In the genomic region with DNA sequence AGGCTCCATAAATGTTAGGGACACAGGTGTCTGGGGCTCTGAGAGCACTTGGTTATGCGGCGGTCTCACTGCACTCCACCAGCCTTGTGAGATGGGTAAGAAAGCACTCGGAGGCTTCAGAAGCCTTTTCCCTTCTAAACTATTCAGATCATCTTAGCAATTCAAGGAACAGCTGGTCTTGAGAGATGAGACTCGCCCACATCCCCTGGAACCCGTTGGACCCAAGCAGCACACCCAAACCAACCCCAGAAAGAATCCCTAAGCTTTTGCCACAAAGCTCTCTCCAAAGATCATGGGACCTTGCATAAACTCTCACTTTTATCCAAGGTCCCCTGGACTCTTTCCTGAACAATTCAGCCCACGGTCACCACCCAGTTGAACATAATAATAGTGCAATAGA, we compare ENCODE assay signal across 26 cellular contexts.
A peak's percentile ranks its signal among the peaks of the same experiment; 100 is the strongest.
DNase-seq lines count a peak whose midpoint lies in the region; ATAC-seq and TF ChIP-seq lines count a peak whose summit lies in the region.
"Had no signal": no experiment of that assay in that cellular context is flagged by ENCODE, and none has a peak within 500 bp of the region (broad histone marks: within the 10 kb centered on the region; RNA-seq: fewer than 3 reads in every experiment).

No MANE protein-coding gene starts in this region.

- H3K9me3 ChIP-seq in CD4-positive, CD25-positive, alpha-beta regulatory T cell (ENCODE audit: control insufficient read depth in 2 of 2, low read length in 2 of 2): no peaks in the 10 kb centered on the region
- no peaks in the 10 kb centered on the region for H3K9me3 ChIP-seq in lower lobe of right lung
- H3K9me3 ChIP-seq in skeletal muscle satellite cell (replicated peaks; ENCODE audit: low read length): no peaks in the 10 kb centered on the region
- no peaks in the 10 kb centered on the region for H3K9me3 ChIP-seq in CD8-positive, alpha-beta T cell (ENCODE audit: low read length)
- H3K9me3 ChIP-seq: body of pancreas, colonic mucosa, HAP-1, SJSA1, transverse colon had no signal

- H3K4me2 ChIP-seq in skeletal muscle satellite cell (ENCODE audit: low read length): peak overlapping the region; percentile 14

- no peak overlapping the region for H3K27ac ChIP-seq in CD4-positive, CD25-positive, alpha-beta regulatory T cell (ENCODE audit: insufficient read depth, low read length, poor library complexity, severe bottlenecking)
- peak overlapping the region; percentile 53 for H3K27ac ChIP-seq in lower lobe of right lung
- no peak overlapping the region for H3K27ac ChIP-seq in CD8-positive, alpha-beta T cell (ENCODE audit: low read depth, low read length)
- H3K27ac ChIP-seq: colonic mucosa, parathyroid adenoma, SJSA1 had no signal

- H3K36me3 Mint-ChIP-seq in CD4-positive, CD25-positive, alpha-beta regulatory T cell: peaks cover 18% of the 10 kb centered on the region
- peaks cover under 1% of the 10 kb centered on the region for H3K36me3 Mint-ChIP-seq in IgD-negative memory B cell
- peaks cover 47% of the 10 kb centered on the region for H3K36me3 Mint-ChIP-seq in CD8-positive, alpha-beta T cell
- H3K36me3 Mint-ChIP-seq: natural killer cell had no signal

- H3K27me3 Mint-ChIP-seq in CD4-positive, CD25-positive, alpha-beta regulatory T cell: no peaks in the 10 kb centered on the region
- no peaks in the 10 kb centered on the region for H3K27me3 Mint-ChIP-seq in IgD-negative memory B cell
- H3K27me3 Mint-ChIP-seq in CD8-positive, alpha-beta T cell (ENCODE audit: low read depth): no peaks in the 10 kb centered on the region
- H3K27me3 Mint-ChIP-seq: activated naive CD8-positive, alpha-beta T cell treated with anti-CD3 and anti-CD28 coated beads, Interleukin-2, amount 10 ng/mL, durations not matched to agents 7 days and 5 days; activated T-helper 17 cell treated with anti-CD3 and anti-CD28 coated beads, Interleukin-2, amount 50 U/mL, for 72 hours had no signal

- no peaks in the 10 kb centered on the region for H3K27me3 ChIP-seq in CD4-positive, CD25-positive, alpha-beta regulatory T cell (ENCODE audit: control insufficient read depth, insufficient read depth, low read length)
- H3K27me3 ChIP-seq in lower lobe of right lung (ENCODE audit: low read depth): no peaks in the 10 kb centered on the region
- H3K27me3 ChIP-seq in skeletal muscle satellite cell (ENCODE audit: control insufficient read depth, insufficient read depth, low read length): no peaks in the 10 kb centered on the region
- H3K27me3 ChIP-seq in CD8-positive, alpha-beta T cell (ENCODE audit: insufficient read depth, low read length): no peaks in the 10 kb centered on the region
- H3K27me3 ChIP-seq: body of pancreas, colonic mucosa, SJSA1, transverse colon had no signal

- H3K4me3 Mint-ChIP-seq in CD4-positive, CD25-positive, alpha-beta regulatory T cell: no peak overlapping the region
- peak overlapping the region in 1 of 4 donors; percentile 6 for H3K4me3 Mint-ChIP-seq in IgD-negative memory B cell
- no peak overlapping the region for H3K4me3 Mint-ChIP-seq in CD8-positive, alpha-beta T cell
- H3K4me3 Mint-ChIP-seq: activated CD8-positive, alpha-beta T cell treated with anti-CD3 and anti-CD28 coated beads, Interleukin-2, amount 10 ng/mL, durations not matched to agents 7 days and 5 days; activated naive CD8-positive, alpha-beta T cell treated with anti-CD3 and anti-CD28 coated beads, Interleukin-2, amount 10 ng/mL, durations not matched to agents 7 days and 5 days; natural killer cell; T-helper 1 cell treated with Interleukin-12 subunit alpha and Interleukin-12 subunit beta and Interleukin-4 antibody, amounts not matched to agents 30 μg/mL and 1 μg/mL, for 36 hours had no signal

- CTCF ChIA-PET in CD8-positive, alpha-beta T cell (lab: Charles Lee): no interaction called here

- DNase-seq in CD4-positive, CD25-positive, alpha-beta regulatory T cell: no peak
- no peak for DNase-seq in lower lobe of right lung
- DNase-seq in cerebellum (ENCODE audit: low spot score): no peak
- no peak for DNase-seq in CD8-positive, alpha-beta T cell
- DNase-seq: activated CD8-positive, alpha-beta T cell treated with anti-CD3 and anti-CD28 coated beads, Interleukin-2, amount 10 ng/mL, durations not matched to agents 7 days and 5 days; activated naive CD8-positive, alpha-beta T cell treated with anti-CD3 and anti-CD28 coated beads, Interleukin-2, amount 10 ng/mL, durations not matched to agents 7 days and 5 days; colonic mucosa; hypothalamus; Karpas-422; natural killer cell; NCI-H1048; NCI-H2029; NCI-H345; small intestine; stimulated activated naive CD8-positive, alpha-beta T cell treated with anti-CD3 and anti-CD28 coated beads, Interleukin-15, Interleukin-2, amounts not matched to agents 100 U/mL and 50 U/mL, for 24 hours; transverse colon had no signal

- H3K27ac Mint-ChIP-seq in CD4-positive, CD25-positive, alpha-beta regulatory T cell: peak overlapping the region in 2 of 3 donors; percentile 7 to 17
- peak overlapping the region in 2 of 3 donors; percentile 26 to 32 for H3K27ac Mint-ChIP-seq in IgD-negative memory B cell
- no peak overlapping the region for H3K27ac Mint-ChIP-seq in CD8-positive, alpha-beta T cell
- H3K27ac Mint-ChIP-seq: activated CD8-positive, alpha-beta T cell treated with anti-CD3 and anti-CD28 coated beads, Interleukin-2, amount 10 ng/mL, durations not matched to agents 7 days and 5 days; activated naive CD8-positive, alpha-beta T cell treated with anti-CD3 and anti-CD28 coated beads, Interleukin-2, amount 10 ng/mL, durations not matched to agents 7 days and 5 days; T-helper 1 cell treated with Interleukin-12 subunit alpha and Interleukin-12 subunit beta and Interleukin-4 antibody, amounts not matched to agents 30 μg/mL and 1 μg/mL, for 36 hours had no signal

- peaks cover 12 to 34% (median 31%) of the 10 kb centered on the region in 4 donors for H3K4me1 Mint-ChIP-seq in CD4-positive, CD25-positive, alpha-beta regulatory T cell
- H3K4me1 Mint-ChIP-seq in IgD-negative memory B cell: peaks cover 27 to 48% (median 33%) of the 10 kb centered on the region in 3 donors
- H3K4me1 Mint-ChIP-seq in CD8-positive, alpha-beta T cell (ENCODE audit: low read depth): peaks cover 33% of the 10 kb centered on the region

- H3K36me3 ChIP-seq in CD4-positive, CD25-positive, alpha-beta regulatory T cell (ENCODE audit: control insufficient read depth, insufficient read depth, low read length): peaks cover 44% of the 10 kb centered on the region
- H3K36me3 ChIP-seq in lower lobe of right lung (peaks cover 41% of the 10 kb centered on the region), skeletal muscle satellite cell (ENCODE audit: insufficient read depth, low read length) (no peaks in the 10 kb centered on the region)
- peaks cover 5% of the 10 kb centered on the region for H3K36me3 ChIP-seq in CD8-positive, alpha-beta T cell (ENCODE audit: insufficient read depth, low read length)
- H3K36me3 ChIP-seq: colonic mucosa, HAP-1, SJSA1, transverse colon had no signal

- intact Hi-C loops in lower lobe of right lung (cut with DNase I): loop anchor here (10.0 kb wide), 1 partner anchor 85 kb away; no protein-coding TSS in a partner anchor
- intact Hi-C loops in CD8-positive, alpha-beta T cell (cut with DNase I, micrococcal nuclease): no loop called here

- peaks cover 17% of the 10 kb centered on the region for H3K4me1 ChIP-seq in CD4-positive, CD25-positive, alpha-beta regulatory T cell (ENCODE audit: control insufficient read depth, insufficient read depth, low read length, poor library complexity, severe bottlenecking)
- peaks cover 40% of the 10 kb centered on the region for H3K4me1 ChIP-seq in lower lobe of right lung
- H3K4me1 ChIP-seq in skeletal muscle satellite cell (ENCODE audit: control insufficient read depth, insufficient read depth, low read length): peaks cover 33% of the 10 kb centered on the region
- H3K4me1 ChIP-seq in CD8-positive, alpha-beta T cell (ENCODE audit: insufficient read depth, low read length): peaks cover 9% of the 10 kb centered on the region
- H3K4me1 ChIP-seq: colonic mucosa, HAP-1 had no signal

- H3K9me3 Mint-ChIP-seq in CD4-positive, CD25-positive, alpha-beta regulatory T cell: no peaks in the 10 kb centered on the region
- no peaks in the 10 kb centered on the region for H3K9me3 Mint-ChIP-seq in IgD-negative memory B cell
- no peaks in the 10 kb centered on the region for H3K9me3 Mint-ChIP-seq in CD8-positive, alpha-beta T cell
- H3K9me3 Mint-ChIP-seq: activated naive CD8-positive, alpha-beta T cell treated with anti-CD3 and anti-CD28 coated beads, Interleukin-2, amount 10 ng/mL, durations not matched to agents 7 days and 5 days; activated T-helper 17 cell treated with anti-CD3 and anti-CD28 coated beads, Interleukin-2, amount 50 U/mL, for 72 hours; natural killer cell; T-helper 1 cell treated with Interleukin-12 subunit alpha and Interleukin-12 subunit beta and Interleukin-4 antibody, amounts not matched to agents 30 μg/mL and 1 μg/mL, for 36 hours had no signal

- peak overlapping the region; percentile 44 for H3K9ac ChIP-seq in skeletal muscle satellite cell (ENCODE audit: low read depth, low read length)
- H3K9ac ChIP-seq: parathyroid adenoma had no signal

- no peak for ATAC-seq in CD4-positive, CD25-positive, alpha-beta regulatory T cell (ENCODE audit: low read depth in 2 of 2)
- ATAC-seq in lower lobe of right lung (no peak), GM19324 (IDR thresholded peaks at IDR 0.05; ENCODE audit: low FRiP score, unreplicated experiment) (no peak)
- ATAC-seq in CD8-positive, alpha-beta T cell: no peak
- ATAC-seq: activated CD8-positive, alpha-beta T cell treated with anti-CD3 and anti-CD28 coated beads, Interleukin-2, amount 10 ng/mL, durations not matched to agents 7 days and 5 days; activated T-helper 17 cell treated with anti-CD3 and anti-CD28 coated beads, Interleukin-2, amount 50 U/mL, for 72 hours; body of pancreas; natural killer cell; Panc1; stimulated activated naive CD8-positive, alpha-beta T cell treated with anti-CD3 and anti-CD28 coated beads, Interleukin-15, Interleukin-2, amounts not matched to agents 100 U/mL and 50 U/mL, for 24 hours had no signal

- no peak overlapping the region for H3K4me3 ChIP-seq in CD4-positive, CD25-positive, alpha-beta regulatory T cell (ENCODE audit: low read depth, low read length)
- no peak overlapping the region for H3K4me3 ChIP-seq in lower lobe of right lung
- peak overlapping the region; percentile 1 for H3K4me3 ChIP-seq in skeletal muscle satellite cell (ENCODE audit: low read length)
- no peak overlapping the region for H3K4me3 ChIP-seq in CD8-positive, alpha-beta T cell (ENCODE audit: low read depth, low read length)
- H3K4me3 ChIP-seq: body of pancreas, colonic mucosa, HAP-1, SJSA1, transverse colon had no signal

- POLR2A ChIA-PET in CD8-positive, alpha-beta T cell (lab: Charles Lee): no interaction called here

- TF ChIP-seq CTCF in lower lobe of right lung (IDR thresholded peaks at IDR 0.05): no peak
- no peak for TF ChIP-seq CTCF in CD8-positive, alpha-beta T cell (IDR thresholded peaks at IDR 0.05)
